Comparison of ENCODE assay signal across 15 cellular contexts in genomic region chr7:51303142-51303525, GRCh38. TPM values are rescaled to one million over a fixed set of nuclear protein-coding genes. Genes with fewer than 3 reads are reported as not detected.
"Had no signal": no experiment of that assay in that cellular context is flagged by ENCODE, and none has a peak within 500 bp of the region (broad histone marks: within the 10 kb centered on the region; RNA-seq: fewer than 3 reads in every experiment).

No MANE protein-coding gene starts in this region.

- H3K4me3 ChIP-seq: right lobe of liver, thyroid gland, vagina had no signal

- DNase-seq: activated CD4-positive, alpha-beta T cell treated with anti-CD3 and anti-CD28 coated beads for 48 hours; activated naive CD4-positive, alpha-beta T cell treated with Interleukin-2 at 50 U/mL for 16 hours; activated naive CD8-positive, alpha-beta T cell treated with anti-CD3 and anti-CD28 coated beads, Interleukin-2, amount 50 U/mL, for 24 hours; cerebellar nuclear complex; glutamatergic neuron; naive B cell; right lobe of liver; stimulated activated CD4-positive, alpha-beta T cell treated with anti-CD3 and anti-CD28 coated beads, Interleukin-2, amount 100 ng/mL, for 48 hours; stimulated activated CD8-positive, alpha-beta memory T cell treated with anti-CD3 and anti-CD28 coated beads, Interleukin-4, amount 100 ng/mL, for 48 hours; stimulated activated naive CD8-positive, alpha-beta T cell treated with anti-CD3 and anti-CD28 coated beads, Interleukin-15, Interleukin-2, amounts not matched to agents 100 U/mL and 50 U/mL, for 24 hours; T-helper 17 cell had no signal

- H3K9me3 ChIP-seq: right lobe of liver, thyroid gland, vagina had no signal

- H3K4me1 ChIP-seq: vagina had no signal

- H3K27me3 ChIP-seq: right lobe of liver, thyroid gland, vagina had no signal

- H3K27ac Mint-ChIP-seq: activated naive CD8-positive, alpha-beta T cell treated with anti-CD3 and anti-CD28 coated beads, Interleukin-2, amount 50 U/mL, for 24 hours; naive B cell; progenitor cell of endocrine pancreas; T-helper 17 cell; WTC11 had no signal

- H3K36me3 ChIP-seq: right lobe of liver, thyroid gland, vagina had no signal

- H3K9me3 Mint-ChIP-seq: activated naive CD8-positive, alpha-beta T cell treated with anti-CD3 and anti-CD28 coated beads, Interleukin-2, amount 50 U/mL, for 24 hours; WTC11 had no signal

- H3K4me3 Mint-ChIP-seq: activated naive CD8-positive, alpha-beta T cell treated with anti-CD3 and anti-CD28 coated beads, Interleukin-2, amount 50 U/mL, for 24 hours; naive B cell; T-helper 17 cell; WTC11 had no signal

- H3K36me3 Mint-ChIP-seq: naive B cell, WTC11 had no signal

- ATAC-seq: activated naive CD8-positive, alpha-beta T cell treated with anti-CD3 and anti-CD28 coated beads, Interleukin-2, amount 50 U/mL, for 24 hours; stimulated activated naive CD8-positive, alpha-beta T cell treated with anti-CD3 and anti-CD28 coated beads, Interleukin-15, Interleukin-2, amounts not matched to agents 100 U/mL and 50 U/mL, for 24 hours; T-helper 17 cell; WTC11 had no signal

- H3K27me3 Mint-ChIP-seq: activated naive CD8-positive, alpha-beta T cell treated with anti-CD3 and anti-CD28 coated beads, Interleukin-2, amount 50 U/mL, for 24 hours had no signal

- H3K4me1 Mint-ChIP-seq: activated naive CD8-positive, alpha-beta T cell treated with anti-CD3 and anti-CD28 coated beads, Interleukin-2, amount 50 U/mL, for 24 hours; naive B cell; T-helper 17 cell had no signal

- H3K27ac ChIP-seq: right lobe of liver, thyroid gland, vagina had no signal

RNA-seq across cellular contexts. Expression of gene COBL, which starts 13.5 kb away (rescaled TPM):
- total RNA-seq: T-helper 17 cell had no signal
